Comparison of ENCODE assay signal across 1 cellular context in genomic region chr16:67173808-67174705, GRCh38.
TF ChIP-seq lines count a peak whose summit lies in the region.

No MANE protein-coding gene starts in this region.

TF ChIP-seq in HepG2, 621 proteins besides CTCF, POLR2A, EP300 and RAD21 (continued from another document and continues in another):
- TF ChIP-seq ZBTB2 (CRISPR knock-in tag; IDR thresholded peaks at IDR 0.05; ENCODE audit: low read depth) (peak; percentile 88), ATAD3A (CRISPR knock-in tag; IDR thresholded peaks at IDR 0.05) (no peak), ERF (CRISPR knock-in tag; IDR thresholded peaks at IDR 0.05) (peak; percentile 97), ZNF12 (CRISPR knock-in tag; IDR thresholded peaks at IDR 0.05) (0 out of 2 replicates have a peak, but pooled peaks have one; percentile 15), HMG20B (CRISPR knock-in tag; conservative IDR thresholded peaks at IDR 0.05) (no peak), SIN3B (IDR thresholded peaks at IDR 0.05; ENCODE audit: low read length) (no peak), HNF4G (IDR thresholded peaks at IDR 0.05; ENCODE audit: borderline replicate concordance, low read depth, low read length) (0 out of 2 replicates have a peak, but pooled peaks have one; percentile 30), HNF4G (CRISPR knock-in tag; IDR thresholded peaks at IDR 0.05; ENCODE audit: borderline replicate concordance, low read depth) (peak; percentile 92), KLF12 (CRISPR knock-in tag; IDR thresholded peaks at IDR 0.05; ENCODE audit: borderline replicate concordance) (peak; percentile 83; the same call in 1 of the 2 replicates), HOMEZ (CRISPR knock-in tag; IDR thresholded peaks at IDR 0.05; ENCODE audit: low read depth) (no peak), ZNF850 (CRISPR knock-in tag; conservative IDR thresholded peaks at IDR 0.05) (no peak), SP5 (CRISPR knock-in tag; IDR thresholded peaks at IDR 0.05; ENCODE audit: borderline replicate concordance, low read depth) (peak; percentile 76), ZNF253 (CRISPR knock-in tag; IDR thresholded peaks at IDR 0.05; ENCODE audit: borderline replicate concordance) (no peak), HDAC2 (CRISPR knock-in tag; IDR thresholded peaks at IDR 0.05) (peak; percentile 93; the same call in 1 of the 2 replicates), NFRKB (IDR thresholded peaks at IDR 0.05) (no peak), ZNF232 (CRISPR knock-in tag; IDR thresholded peaks at IDR 0.05; ENCODE audit: borderline replicate concordance) (peak; percentile 79), KDM5B (CRISPR knock-in tag; IDR thresholded peaks at IDR 0.05; ENCODE audit: borderline replicate concordance) (peak; percentile 92; the same call in 1 of the 2 replicates), ZNF251 (CRISPR knock-in tag; IDR thresholded peaks at IDR 0.05) (no peak; the same call in 1 of the 2 replicates), NAIF1 (CRISPR knock-in tag; IDR thresholded peaks at IDR 0.05; ENCODE audit: borderline replicate concordance) (no peak; the same call in 1 of the 2 replicates), ZNF431 (CRISPR knock-in tag; IDR thresholded peaks at IDR 0.05; ENCODE audit: borderline replicate concordance, low read depth) (peak; percentile 86), RFX5 (IDR thresholded peaks at IDR 0.05; ENCODE audit: low read depth, low read length) (no peak), ZNF160 (CRISPR knock-in tag; IDR thresholded peaks at IDR 0.05) (no peak), NFYC (CRISPR knock-in tag; IDR thresholded peaks at IDR 0.05) (peak; percentile 70), SALL2 (CRISPR knock-in tag; IDR thresholded peaks at IDR 0.05) (no peak), ARNT (IDR thresholded peaks at IDR 0.05) (no peak), ZNF891 (CRISPR knock-in tag; IDR thresholded peaks at IDR 0.05) (peak; percentile 97), ZNF619 (CRISPR knock-in tag; IDR thresholded peaks at IDR 0.05) (peak; percentile 99), PHF8 (CRISPR knock-in tag; IDR thresholded peaks at IDR 0.05) (peak; percentile 70), ZBTB1 (CRISPR knock-in tag; IDR thresholded peaks at IDR 0.05; ENCODE audit: borderline replicate concordance) (no peak), ZNF367 (CRISPR knock-in tag; IDR thresholded peaks at IDR 0.05; ENCODE audit: borderline replicate concordance) (no peak), ZNF34 (CRISPR knock-in tag; IDR thresholded peaks at IDR 0.05; ENCODE audit: borderline replicate concordance) (peak; percentile 81), CSRNP1 (CRISPR knock-in tag; IDR thresholded peaks at IDR 0.05) (peak; percentile 88; the same call in 1 of the 2 replicates), ZNF557 (CRISPR knock-in tag; IDR thresholded peaks at IDR 0.05) (no peak), GATAD1 (CRISPR knock-in tag; IDR thresholded peaks at IDR 0.05) (peak; percentile 68), KLF6 (CRISPR knock-in tag; IDR thresholded peaks at IDR 0.05) (peak; percentile 75; the same call in 1 of the 2 replicates), ZNF781 (CRISPR knock-in tag; IDR thresholded peaks at IDR 0.05; ENCODE audit: borderline replicate concordance, not compliant biosample characterization) (no peak), SRY (CRISPR knock-in tag; IDR thresholded peaks at IDR 0.05) (peak; percentile 97), SP1 (IDR thresholded peaks at IDR 0.05) (no peak), SP1 (CRISPR knock-in tag; IDR thresholded peaks at IDR 0.05) (peak; percentile 43), ZC3H4 (CRISPR knock-in tag; IDR thresholded peaks at IDR 0.05; ENCODE audit: borderline replicate concordance) (no peak), REPIN1 (CRISPR knock-in tag; IDR thresholded peaks at IDR 0.05; ENCODE audit: borderline replicate concordance, low read depth) (peak; percentile 88), HOXA9 (CRISPR knock-in tag; IDR thresholded peaks at IDR 0.05; ENCODE audit: borderline replicate concordance) (peak; percentile 84; the same call in 1 of the 2 replicates)
- TF ChIP-seq, protein P1, sequence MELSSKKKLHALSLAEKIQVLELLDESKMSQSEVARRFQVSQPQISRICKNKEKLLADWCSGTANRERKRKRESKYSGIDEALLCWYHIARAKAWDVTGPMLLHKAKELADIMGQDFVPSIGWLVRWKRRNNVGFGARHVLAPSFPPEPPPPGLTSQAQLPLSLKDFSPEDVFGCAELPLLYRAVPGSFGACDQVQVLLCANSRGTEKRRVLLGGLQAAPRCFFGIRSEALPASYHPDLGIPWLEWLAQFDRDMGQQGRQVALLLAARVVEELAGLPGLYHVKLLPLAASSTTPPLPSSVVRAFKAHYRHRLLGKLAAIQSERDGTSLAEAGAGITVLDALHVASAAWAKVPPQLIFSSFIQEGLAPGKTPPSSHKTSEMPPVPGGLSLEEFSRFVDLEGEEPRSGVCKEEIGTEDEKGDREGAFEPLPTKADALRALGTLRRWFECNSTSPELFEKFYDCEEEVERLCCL (CRISPR knock-in tag; IDR thresholded peaks at IDR 0.05; ENCODE audit: borderline replicate concordance), result peak; percentile 93; the same call in 1 of the 2 replicates
- TF ChIP-seq, protein P2, sequence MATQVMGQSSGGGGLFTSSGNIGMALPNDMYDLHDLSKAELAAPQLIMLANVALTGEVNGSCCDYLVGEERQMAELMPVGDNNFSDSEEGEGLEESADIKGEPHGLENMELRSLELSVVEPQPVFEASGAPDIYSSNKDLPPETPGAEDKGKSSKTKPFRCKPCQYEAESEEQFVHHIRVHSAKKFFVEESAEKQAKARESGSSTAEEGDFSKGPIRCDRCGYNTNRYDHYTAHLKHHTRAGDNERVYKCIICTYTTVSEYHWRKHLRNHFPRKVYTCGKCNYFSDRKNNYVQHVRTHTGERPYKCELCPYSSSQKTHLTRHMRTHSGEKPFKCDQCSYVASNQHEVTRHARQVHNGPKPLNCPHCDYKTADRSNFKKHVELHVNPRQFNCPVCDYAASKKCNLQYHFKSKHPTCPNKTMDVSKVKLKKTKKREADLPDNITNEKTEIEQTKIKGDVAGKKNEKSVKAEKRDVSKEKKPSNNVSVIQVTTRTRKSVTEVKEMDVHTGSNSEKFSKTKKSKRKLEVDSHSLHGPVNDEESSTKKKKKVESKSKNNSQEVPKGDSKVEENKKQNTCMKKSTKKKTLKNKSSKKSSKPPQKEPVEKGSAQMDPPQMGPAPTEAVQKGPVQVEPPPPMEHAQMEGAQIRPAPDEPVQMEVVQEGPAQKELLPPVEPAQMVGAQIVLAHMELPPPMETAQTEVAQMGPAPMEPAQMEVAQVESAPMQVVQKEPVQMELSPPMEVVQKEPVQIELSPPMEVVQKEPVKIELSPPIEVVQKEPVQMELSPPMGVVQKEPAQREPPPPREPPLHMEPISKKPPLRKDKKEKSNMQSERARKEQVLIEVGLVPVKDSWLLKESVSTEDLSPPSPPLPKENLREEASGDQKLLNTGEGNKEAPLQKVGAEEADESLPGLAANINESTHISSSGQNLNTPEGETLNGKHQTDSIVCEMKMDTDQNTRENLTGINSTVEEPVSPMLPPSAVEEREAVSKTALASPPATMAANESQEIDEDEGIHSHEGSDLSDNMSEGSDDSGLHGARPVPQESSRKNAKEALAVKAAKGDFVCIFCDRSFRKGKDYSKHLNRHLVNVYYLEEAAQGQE (IDR thresholded peaks at IDR 0.05; ENCODE audit: borderline replicate concordance in 1 of 2, low read depth in 1 of 2, low read length in 2 of 2), result peak in 1 of 2 experiments; percentile 32; a peak in 1 of 4 replicates
- TF ChIP-seq, protein P3, sequence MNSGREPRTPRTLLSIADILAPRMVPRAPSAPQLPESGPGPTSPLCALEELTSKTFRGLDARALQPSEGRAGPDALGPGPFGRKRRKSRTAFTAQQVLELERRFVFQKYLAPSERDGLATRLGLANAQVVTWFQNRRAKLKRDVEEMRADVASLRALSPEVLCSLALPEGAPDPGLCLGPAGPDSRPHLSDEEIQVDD (CRISPR knock-in tag; IDR thresholded peaks at IDR 0.05; ENCODE audit: borderline replicate concordance), result peak; percentile 75
- TF ChIP-seq, protein P4, sequence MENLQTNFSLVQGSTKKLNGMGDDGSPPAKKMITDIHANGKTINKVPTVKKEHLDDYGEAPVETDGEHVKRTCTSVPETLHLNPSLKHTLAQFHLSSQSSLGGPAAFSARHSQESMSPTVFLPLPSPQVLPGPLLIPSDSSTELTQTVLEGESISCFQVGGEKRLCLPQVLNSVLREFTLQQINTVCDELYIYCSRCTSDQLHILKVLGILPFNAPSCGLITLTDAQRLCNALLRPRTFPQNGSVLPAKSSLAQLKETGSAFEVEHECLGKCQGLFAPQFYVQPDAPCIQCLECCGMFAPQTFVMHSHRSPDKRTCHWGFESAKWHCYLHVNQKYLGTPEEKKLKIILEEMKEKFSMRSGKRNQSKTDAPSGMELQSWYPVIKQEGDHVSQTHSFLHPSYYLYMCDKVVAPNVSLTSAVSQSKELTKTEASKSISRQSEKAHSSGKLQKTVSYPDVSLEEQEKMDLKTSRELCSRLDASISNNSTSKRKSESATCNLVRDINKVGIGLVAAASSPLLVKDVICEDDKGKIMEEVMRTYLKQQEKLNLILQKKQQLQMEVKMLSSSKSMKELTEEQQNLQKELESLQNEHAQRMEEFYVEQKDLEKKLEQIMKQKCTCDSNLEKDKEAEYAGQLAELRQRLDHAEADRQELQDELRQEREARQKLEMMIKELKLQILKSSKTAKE (CRISPR knock-in tag; IDR thresholded peaks at IDR 0.05; ENCODE audit: borderline replicate concordance), result peak; percentile 89
- TF ChIP-seq, protein P5, sequence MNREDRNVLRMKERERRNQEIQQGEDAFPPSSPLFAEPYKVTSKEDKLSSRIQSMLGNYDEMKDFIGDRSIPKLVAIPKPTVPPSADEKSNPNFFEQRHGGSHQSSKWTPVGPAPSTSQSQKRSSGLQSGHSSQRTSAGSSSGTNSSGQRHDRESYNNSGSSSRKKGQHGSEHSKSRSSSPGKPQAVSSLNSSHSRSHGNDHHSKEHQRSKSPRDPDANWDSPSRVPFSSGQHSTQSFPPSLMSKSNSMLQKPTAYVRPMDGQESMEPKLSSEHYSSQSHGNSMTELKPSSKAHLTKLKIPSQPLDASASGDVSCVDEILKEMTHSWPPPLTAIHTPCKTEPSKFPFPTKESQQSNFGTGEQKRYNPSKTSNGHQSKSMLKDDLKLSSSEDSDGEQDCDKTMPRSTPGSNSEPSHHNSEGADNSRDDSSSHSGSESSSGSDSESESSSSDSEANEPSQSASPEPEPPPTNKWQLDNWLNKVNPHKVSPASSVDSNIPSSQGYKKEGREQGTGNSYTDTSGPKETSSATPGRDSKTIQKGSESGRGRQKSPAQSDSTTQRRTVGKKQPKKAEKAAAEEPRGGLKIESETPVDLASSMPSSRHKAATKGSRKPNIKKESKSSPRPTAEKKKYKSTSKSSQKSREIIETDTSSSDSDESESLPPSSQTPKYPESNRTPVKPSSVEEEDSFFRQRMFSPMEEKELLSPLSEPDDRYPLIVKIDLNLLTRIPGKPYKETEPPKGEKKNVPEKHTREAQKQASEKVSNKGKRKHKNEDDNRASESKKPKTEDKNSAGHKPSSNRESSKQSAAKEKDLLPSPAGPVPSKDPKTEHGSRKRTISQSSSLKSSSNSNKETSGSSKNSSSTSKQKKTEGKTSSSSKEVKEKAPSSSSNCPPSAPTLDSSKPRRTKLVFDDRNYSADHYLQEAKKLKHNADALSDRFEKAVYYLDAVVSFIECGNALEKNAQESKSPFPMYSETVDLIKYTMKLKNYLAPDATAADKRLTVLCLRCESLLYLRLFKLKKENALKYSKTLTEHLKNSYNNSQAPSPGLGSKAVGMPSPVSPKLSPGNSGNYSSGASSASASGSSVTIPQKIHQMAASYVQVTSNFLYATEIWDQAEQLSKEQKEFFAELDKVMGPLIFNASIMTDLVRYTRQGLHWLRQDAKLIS (CRISPR knock-in tag; IDR thresholded peaks at IDR 0.05), result no peak
